20 cellular contexts compared by ENCODE assay signal in genomic region chr11:22635689-22636088, GRCh38. TPM values are rescaled to one million over a fixed set of nuclear protein-coding genes. Genes with fewer than 3 reads are reported as not detected.
A peak's percentile ranks its signal among the peaks of the same experiment; 100 is the strongest.
DNase-seq lines count a peak whose midpoint lies in the region; ATAC-seq and TF ChIP-seq lines count a peak whose summit lies in the region.
"Had no signal": no experiment of that assay in that cellular context is flagged by ENCODE, and none has a peak within 500 bp of the region (broad histone marks: within the 10 kb centered on the region; RNA-seq: fewer than 3 reads in every experiment).

No MANE protein-coding gene starts in this region.

- H3K4me1 Mint-ChIP-seq in activated naive CD8-positive, alpha-beta T cell treated with anti-CD3 and anti-CD28 coated beads, Interleukin-2, amount 10 ng/mL, durations not matched to agents 7 days and 5 days, result peaks cover 2% of the 10 kb centered on the region
- H3K4me1 Mint-ChIP-seq in activated naive CD8-positive, alpha-beta T cell treated with anti-CD3 and anti-CD28 coated beads for 36 hours, result peaks cover 5% of the 10 kb centered on the region
- H3K4me1 Mint-ChIP-seq in activated T-helper 17 cell treated with anti-CD3 and anti-CD28 coated beads, Interleukin-2, amount 50 U/mL, for 72 hours, result no peaks in the 10 kb centered on the region
- H3K4me1 Mint-ChIP-seq in natural killer cell, result no peaks in the 10 kb centered on the region

- no peak overlapping the region for H3K4me3 Mint-ChIP-seq in activated naive CD8-positive, alpha-beta T cell treated with anti-CD3 and anti-CD28 coated beads, Interleukin-2, amount 10 ng/mL, durations not matched to agents 7 days and 5 days
- no peak overlapping the region for H3K4me3 Mint-ChIP-seq in activated naive CD8-positive, alpha-beta T cell treated with anti-CD3 and anti-CD28 coated beads for 36 hours
- H3K4me3 Mint-ChIP-seq in activated T-helper 17 cell treated with anti-CD3 and anti-CD28 coated beads, Interleukin-2, amount 50 U/mL, for 72 hours, result no peak overlapping the region
- no peak overlapping the region for H3K4me3 Mint-ChIP-seq in natural killer cell
- H3K4me3 Mint-ChIP-seq: CD4-positive, CD25-positive, alpha-beta regulatory T cell; T-cell had no signal

- DNase-seq in activated naive CD8-positive, alpha-beta T cell treated with anti-CD3 and anti-CD28 coated beads, Interleukin-2, amount 10 ng/mL, durations not matched to agents 7 days and 5 days, result no peak
- DNase-seq in activated naive CD8-positive, alpha-beta T cell treated with anti-CD3 and anti-CD28 coated beads for 36 hours, result no peak
- no peak for DNase-seq in natural killer cell
- no peak for DNase-seq in SHP77 treated with DMSO at 0.1 percent for 48 hours (lab: John Stamatoyannopoulos, UW)
- DNase-seq: activated CD8-positive, alpha-beta memory T cell treated with anti-CD3 and anti-CD28 coated beads, Interleukin-2, amount 50 U/mL, for 48 hours; activated gamma-delta T cell treated with Interleukin-2 at 50 U/mL for 16 hours; amygdala; CD4-positive, CD25-positive, alpha-beta regulatory T cell; Kasumi-1; left cardiac atrium; NCI-H1092 treated with DMSO at 0.1 percent for 48 hours; NCI-H2029; NCI-H226; OCI-M1; Right ventricle myocardium superior; stimulated activated CD4-positive, alpha-beta T cell treated with anti-CD3 and anti-CD28 coated beads, Interleukin-15, amount 100 ng/mL, for 24 hours; T-cell had no signal

- intact Hi-C loops in natural killer cell (cut with micrococcal nuclease), result no loop called here

- peak; percentile 65 for ATAC-seq in activated naive CD8-positive, alpha-beta T cell treated with anti-CD3 and anti-CD28 coated beads, Interleukin-2, amount 10 ng/mL, durations not matched to agents 7 days and 5 days (ENCODE audit: low read depth)
- ATAC-seq in activated T-helper 17 cell treated with anti-CD3 and anti-CD28 coated beads, Interleukin-2, amount 50 U/mL, for 72 hours (replicated peaks), result peak; percentile 43
- ATAC-seq in natural killer cell (peak in 2 of 3 donors; percentile 30 to 35), GM21528 (IDR thresholded peaks at IDR 0.05; ENCODE audit: low FRiP score, unreplicated experiment) (no peak), GM18517 (IDR thresholded peaks at IDR 0.05; ENCODE audit: unreplicated experiment) (no peak)

- no peaks in the 10 kb centered on the region for H3K9me3 Mint-ChIP-seq in activated naive CD8-positive, alpha-beta T cell treated with anti-CD3 and anti-CD28 coated beads, Interleukin-2, amount 10 ng/mL, durations not matched to agents 7 days and 5 days
- peaks cover 1% of the 10 kb centered on the region for H3K9me3 Mint-ChIP-seq in activated naive CD8-positive, alpha-beta T cell treated with anti-CD3 and anti-CD28 coated beads for 36 hours
- no peaks in the 10 kb centered on the region for H3K9me3 Mint-ChIP-seq in activated T-helper 17 cell treated with anti-CD3 and anti-CD28 coated beads, Interleukin-2, amount 50 U/mL, for 72 hours
- H3K9me3 Mint-ChIP-seq in natural killer cell, result no peaks in the 10 kb centered on the region
- H3K9me3 Mint-ChIP-seq: CD4-positive, CD25-positive, alpha-beta regulatory T cell; T-cell had no signal

- no peaks in the 10 kb centered on the region for H3K27me3 Mint-ChIP-seq in activated naive CD8-positive, alpha-beta T cell treated with anti-CD3 and anti-CD28 coated beads, Interleukin-2, amount 10 ng/mL, durations not matched to agents 7 days and 5 days
- H3K27me3 Mint-ChIP-seq in activated naive CD8-positive, alpha-beta T cell treated with anti-CD3 and anti-CD28 coated beads for 36 hours, result no peaks in the 10 kb centered on the region
- H3K27me3 Mint-ChIP-seq in activated T-helper 17 cell treated with anti-CD3 and anti-CD28 coated beads, Interleukin-2, amount 50 U/mL, for 72 hours, result no peaks in the 10 kb centered on the region
- peaks cover 0 to 18% of the 10 kb centered on the region in 2 donors for H3K27me3 Mint-ChIP-seq in natural killer cell (ENCODE audit: low read depth in 2 of 2)
- H3K27me3 Mint-ChIP-seq: CD4-positive, CD25-positive, alpha-beta regulatory T cell; T-cell had no signal

- POLR2A ChIA-PET in activated naive CD8-positive, alpha-beta T cell treated with anti-CD3 and anti-CD28 coated beads, Interleukin-2, amount 10 ng/mL, durations not matched to agents 7 days and 5 days (lab: Charles Lee), result interaction anchor here (0.8 to 1.1 kb wide), 3 partner anchors 9 to 22 kb away, joined by 3 to 6 read pairs (median 4); partner anchors contain the start of gene FANCF

- peaks cover 3% of the 10 kb centered on the region for H3K36me3 Mint-ChIP-seq in activated naive CD8-positive, alpha-beta T cell treated with anti-CD3 and anti-CD28 coated beads, Interleukin-2, amount 10 ng/mL, durations not matched to agents 7 days and 5 days
- H3K36me3 Mint-ChIP-seq in activated naive CD8-positive, alpha-beta T cell treated with anti-CD3 and anti-CD28 coated beads for 36 hours, result peaks cover 7% of the 10 kb centered on the region
- no peaks in the 10 kb centered on the region for H3K36me3 Mint-ChIP-seq in activated T-helper 17 cell treated with anti-CD3 and anti-CD28 coated beads, Interleukin-2, amount 50 U/mL, for 72 hours (ENCODE audit: low read depth)
- no peaks in the 10 kb centered on the region for H3K36me3 Mint-ChIP-seq in natural killer cell

- no peak overlapping the region for H3K27ac Mint-ChIP-seq in activated naive CD8-positive, alpha-beta T cell treated with anti-CD3 and anti-CD28 coated beads, Interleukin-2, amount 10 ng/mL, durations not matched to agents 7 days and 5 days
- no peak overlapping the region for H3K27ac Mint-ChIP-seq in activated naive CD8-positive, alpha-beta T cell treated with anti-CD3 and anti-CD28 coated beads for 36 hours
- no peak overlapping the region for H3K27ac Mint-ChIP-seq in activated T-helper 17 cell treated with anti-CD3 and anti-CD28 coated beads, Interleukin-2, amount 50 U/mL, for 72 hours
- no peak overlapping the region for H3K27ac Mint-ChIP-seq in natural killer cell
- H3K27ac Mint-ChIP-seq: T-cell had no signal

- TF ChIP-seq CTCF in natural killer cell (IDR thresholded peaks at IDR 0.05), result no peak

RNA-seq across cellular contexts. Expression of gene FANCF, which starts 10.1 kb away (rescaled TPM):
- 10 to 100 TPM; 18.4 to 18.7 TPM for total RNA-seq in activated naive CD8-positive, alpha-beta T cell treated with anti-CD3 and anti-CD28 coated beads, Interleukin-2, amount 10 ng/mL, durations not matched to agents 7 days and 5 days
- 10 to 100 TPM; 14.0 to 15.8 TPM for total RNA-seq in activated naive CD8-positive, alpha-beta T cell treated with anti-CD3 and anti-CD28 coated beads for 36 hours
- 10 to 100 TPM in 1 of 2 donors, 1 to 10 TPM in 1; 7.3 to 10.9 TPM for total RNA-seq in activated T-helper 17 cell treated with anti-CD3 and anti-CD28 coated beads, Interleukin-2, amount 50 U/mL, for 72 hours
- 10 to 100 TPM in 1 of 3 donors, 1 to 10 TPM in 2; 7.2 to 10.3 (median 9.7) TPM for total RNA-seq in natural killer cell

RNA-seq across cellular contexts. Expression of gene GAS2, which starts 30.7 kb away (rescaled TPM):
- 1 to 10 TPM; 1.9 to 2.4 TPM for total RNA-seq in activated naive CD8-positive, alpha-beta T cell treated with anti-CD3 and anti-CD28 coated beads, Interleukin-2, amount 10 ng/mL, durations not matched to agents 7 days and 5 days
- 1 to 10 TPM; 1.9 to 2.4 TPM for total RNA-seq in activated naive CD8-positive, alpha-beta T cell treated with anti-CD3 and anti-CD28 coated beads for 36 hours
- 1 to 10 TPM; 1.2 to 1.5 TPM for total RNA-seq in activated T-helper 17 cell treated with anti-CD3 and anti-CD28 coated beads, Interleukin-2, amount 50 U/mL, for 72 hours
- total RNA-seq in natural killer cell, result 1 to 10 TPM; 2.0 to 3.5 (median 2.5) TPM

Comparison
In these comparisons a context has a peak if more than half of its experiments do, and no peak if none do; other contexts are left out.
1. ATAC-seq: peak in activated naive CD8-positive, alpha-beta T cell treated with anti-CD3 and anti-CD28 coated beads, Interleukin-2, amount 10 ng/mL, durations not matched to agents 7 days and 5 days (single experiment), activated T-helper 17 cell treated with anti-CD3 and anti-CD28 coated beads, Interleukin-2, amount 50 U/mL, for 72 hours (single experiment) and natural killer cell (2 of 3); none in GM21528 (single experiment) and GM18517 (single experiment).